ENCODE assay signal across 8 cellular contexts in the genomic region with DNA sequence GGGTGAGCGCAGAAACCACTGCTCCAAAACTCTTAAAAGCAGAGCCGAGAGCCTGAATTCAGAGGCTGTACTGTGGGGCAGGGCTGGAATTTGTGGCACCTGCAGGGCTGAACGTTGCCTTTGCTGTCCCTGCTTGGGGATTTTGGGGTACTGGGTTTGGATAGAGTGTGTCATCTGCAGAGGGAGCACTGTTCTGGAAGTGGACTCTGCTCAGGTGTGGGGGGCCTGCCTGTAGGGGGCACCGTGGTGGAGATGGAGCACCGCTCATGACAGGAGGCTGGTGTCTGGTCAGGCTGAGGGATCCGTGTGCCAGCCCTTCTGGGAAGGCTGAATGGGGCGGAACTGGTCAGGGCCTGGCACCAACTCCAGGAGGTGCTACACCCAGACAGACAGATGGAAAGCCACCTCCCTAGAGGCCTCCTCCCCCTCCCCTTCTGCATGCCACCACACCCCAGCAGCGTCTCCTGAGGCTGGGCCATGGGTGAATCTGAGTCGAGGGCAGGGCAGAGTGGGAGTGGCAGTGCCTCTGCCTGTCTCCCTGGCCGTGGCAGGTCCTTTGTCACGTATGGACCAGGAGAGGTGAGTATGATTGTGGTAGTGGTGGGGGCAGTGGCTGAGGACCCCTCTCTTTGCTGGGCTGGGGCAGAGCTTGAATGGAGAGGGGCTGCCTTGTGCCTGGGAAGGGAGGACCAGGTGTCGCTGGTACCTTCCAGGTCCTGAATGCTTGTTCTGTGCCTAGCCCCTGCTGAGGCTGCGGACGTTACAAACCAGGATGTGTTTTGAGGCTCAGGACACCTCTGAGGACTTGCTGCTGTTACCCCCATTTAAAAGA. TPM values are rescaled to one million over a fixed set of nuclear protein-coding genes. Genes with fewer than 3 reads are reported as not detected.
A peak's percentile ranks its signal among the peaks of the same experiment; 100 is the strongest.
DNase-seq lines count a peak whose midpoint lies in the region; ATAC-seq, FAIRE-seq and TF ChIP-seq lines count a peak whose summit lies in the region.
"Not testable (repeated sequence)": the region's sequence is repeated elsewhere in the genome, so short reads cannot be mapped to it uniquely, and the experiment has no call there.

No MANE protein-coding gene starts in this region.

- H4K20me1 ChIP-seq in PC-9 (ENCODE audit: insufficient read depth); GM12878 (ENCODE audit: control insufficient read depth, insufficient read depth): not testable (repeated sequence)

- FAIRE-seq in GM12878 (lab: Jason Lieb, UNC), result peak; percentile 62

- not testable (repeated sequence) for TF ChIP-seq RAD21 in GM12878 (IDR thresholded peaks at IDR 0.05; ENCODE audit: insufficient read depth, low read depth, low read length)

- not testable (repeated sequence) for H3K27ac ChIP-seq in HEK293 (ENCODE audit: extremely low read depth, low read depth, low read length); PC-9; GM12878 (ENCODE audit: control insufficient read depth, insufficient read depth)
- H3K27ac ChIP-seq in suprapubic skin, result peak overlapping the region; percentile 38

- not testable (repeated sequence) for H3F3A ChIP-seq in PC-9 (ENCODE audit: insufficient read depth, low read depth)

- H3K9me2 ChIP-seq in PC-9 (ENCODE audit: insufficient read depth), result not testable (repeated sequence)

- not testable (repeated sequence) for H3K4me3 ChIP-seq in Caco-2 (ENCODE audit: low read depth, low read length); HEK293 (ENCODE audit: low read depth, low read length); PC-9; GM12878; suprapubic skin

- H2AFZ ChIP-seq in PC-9; GM12878 (ENCODE audit: control insufficient read depth, low read depth, low read length): not testable (repeated sequence)

- TF ChIP-seq CTCF in Caco-2 (IDR thresholded peaks at IDR 0.05; ENCODE audit: insufficient read depth in 1 of 2, low read depth in 1 of 2, low read length in 1 of 2, severe bottlenecking in 1 of 2, unreplicated experiment in 1 of 2) (peak in 1 of 2 experiments; percentile 10), HEK293 (tag by site-specific recombination; IDR thresholded peaks at IDR 0.05) (0 out of 2 replicates have a peak, but pooled peaks have one; percentile 17)
- TF ChIP-seq CTCF in PC-9 (conservative IDR thresholded peaks at IDR 0.05); GM12878 (IDR thresholded peaks at IDR 0.05 in 2 of 3, conservative IDR thresholded peaks at IDR 0.05 in 1 of 3; ENCODE audit: control insufficient read depth in 2 of 3, extremely low read depth in 1 of 3, insufficient read depth in 1 of 3, low read depth in 3 of 3, low read length in 3 of 3); nephron progenitor cell (IDR thresholded peaks at IDR 0.05); suprapubic skin (IDR thresholded peaks at IDR 0.05): not testable (repeated sequence)

- not testable (repeated sequence) for H3K27me3 Mint-ChIP-seq in Caco-2 (ENCODE audit: insufficient read depth, unreplicated experiment); nephron progenitor cell (ENCODE audit: low read depth, poor library complexity)

- not testable (repeated sequence) for BruUV-seq in Caco-2 (replicated peaks; lab: Mats Ljungman, UMichigan); PC-9 (replicated peaks; lab: Mats Ljungman, UMichigan); GM12878 (replicated peaks; lab: Mats Ljungman, UMichigan)

- not testable (repeated sequence) for H3K36me3 Mint-ChIP-seq in Caco-2 (ENCODE audit: insufficient read depth, unreplicated experiment)
- peaks cover 15% of the 10 kb centered on the region for H3K36me3 Mint-ChIP-seq in nephron progenitor cell (ENCODE audit: low read depth)

- POLR2A ChIA-PET in Caco-2 (lab: Charles Lee); HEK293 (lab: Yijun Ruan, JAX); PC-9 (lab: Charles Lee; ENCODE audit: unreplicated experiment); GM12878 (lab: Charles Lee): not testable (repeated sequence)

- intact Hi-C loops in Caco-2 (cut with micrococcal nuclease; ENCODE audit: unreplicated experiment); GM12878 (cut with micrococcal nuclease; ENCODE audit: unreplicated experiment); left colon (cut with DNase I, micrococcal nuclease): not testable (repeated sequence)
- intact Hi-C loops in PC-9 (cut with micrococcal nuclease; ENCODE audit: unreplicated experiment), result loop anchor here (5.0 kb wide), 1 partner anchor 55 kb away; no protein-coding TSS in a partner anchor

- in situ Hi-C loops in GM12878 (cut with MboI), result not testable (repeated sequence)

- RAD21 ChIA-PET in GM12878 (lab: Charles Lee; ENCODE audit: unreplicated experiment), result not testable (repeated sequence)

- TF ChIP-seq EP300 in GM12878 (IDR thresholded peaks at IDR 0.05; ENCODE audit: borderline replicate concordance in 1 of 2, control insufficient read depth in 1 of 2, low read depth in 2 of 2, low read length in 2 of 2); suprapubic skin (IDR thresholded peaks at IDR 0.05): not testable (repeated sequence)

- WGBS in GM12878 (ENCODE audit: insufficient coverage, insufficient replicate concordance, low lambda C conversion rate, missing lambda C conversion rate), result 49% methylated on average over 12 of the region's 14 CpGs
- WGBS in suprapubic skin, result 64% methylated on average over 11 of the region's 14 CpGs

- H3K9me3 ChIP-seq in Caco-2; HEK293 (ENCODE audit: control insufficient read depth, insufficient read depth, low read depth, low read length); PC-9 (ENCODE audit: insufficient read depth, low read depth); GM12878 (replicated peaks; ENCODE audit: control insufficient read depth, insufficient read depth, low read length); suprapubic skin: not testable (repeated sequence)

- TF ChIP-seq POLR2A in GM12878 (IDR thresholded peaks at IDR 0.05; ENCODE audit: low read depth, low read length); suprapubic skin (IDR thresholded peaks at IDR 0.05): not testable (repeated sequence)

- not testable (repeated sequence) for H3K4me1 Mint-ChIP-seq in Caco-2 (ENCODE audit: low read depth, unreplicated experiment)
- H3K4me1 Mint-ChIP-seq in nephron progenitor cell, result peaks cover 48% of the 10 kb centered on the region

- H3K9me3 Mint-ChIP-seq in Caco-2 (ENCODE audit: unreplicated experiment); nephron progenitor cell: not testable (repeated sequence)

- CTCF ChIA-PET in Caco-2 (lab: Charles Lee), result interaction anchor here (0.6 kb wide), 1 partner anchor 57 kb away, joined by 3 read pairs; no protein-coding TSS in a partner anchor
- CTCF ChIA-PET in HEK293 (lab: Yijun Ruan, JAX); PC-9 (lab: Charles Lee); GM12878 (lab: Yijun Ruan, JAX): not testable (repeated sequence)

- peaks cover 80% of the 10 kb centered on the region for H3K79me2 ChIP-seq in PC-9 (ENCODE audit: low read depth)
- H3K79me2 ChIP-seq in GM12878 (ENCODE audit: control insufficient read depth, insufficient read depth, low read length), result not testable (repeated sequence)

- not testable (repeated sequence) for DNase-seq in Caco-2; GM12878 (ENCODE audit: low read depth, low spot score); nephron progenitor cell
- peak; percentile 26 to 61 for DNase-seq in PC-9
- peak; percentile 68 to 91 for DNase-seq in left colon
- peak in 1 of 2 donors; percentile 56 for DNase-seq in suprapubic skin (ENCODE audit: low spot score in 2 of 2)

- H3K36me3 ChIP-seq in Caco-2 (ENCODE audit: control insufficient read depth, insufficient read depth, low read length); HEK293 (ENCODE audit: control insufficient read depth in 2 of 2, insufficient read depth in 1 of 2, low read length in 2 of 2); PC-9 (ENCODE audit: low read depth); GM12878 (ENCODE audit: control insufficient read depth in 2 of 2, insufficient read depth in 2 of 2, low read length in 1 of 2); suprapubic skin: not testable (repeated sequence)

- H3K27me3 ChIP-seq in Caco-2 (replicated peaks; ENCODE audit: control insufficient read depth, insufficient read depth, low read length); PC-9 (ENCODE audit: insufficient read depth, low read depth); GM12878 (replicated peaks in 1 of 2; ENCODE audit: control insufficient read depth in 2 of 2, insufficient read depth in 2 of 2, low read length in 1 of 2); suprapubic skin: not testable (repeated sequence)

- H3K27ac Mint-ChIP-seq in Caco-2 (ENCODE audit: unreplicated experiment) (peak overlapping the region; percentile 1), nephron progenitor cell (peak overlapping the region; percentile 54)

- not testable (repeated sequence) for H3K4me3 Mint-ChIP-seq in Caco-2 (ENCODE audit: unreplicated experiment); nephron progenitor cell

- H3K9ac ChIP-seq in GM12878 (ENCODE audit: control insufficient read depth, insufficient read depth, low read length), result not testable (repeated sequence)

- peak overlapping the region; percentile 70; the same call in 1 of the 2 replicates for H3K4me2 ChIP-seq in PC-9
- not testable (repeated sequence) for H3K4me2 ChIP-seq in GM12878 (ENCODE audit: control insufficient read depth, insufficient read depth)

- SMC1A ChIA-PET in GM12878 (lab: Charles Lee; ENCODE audit: uncharacterized antibody, unreplicated experiment), result not testable (repeated sequence)

- not testable (repeated sequence) for ATAC-seq in GM12878
- ATAC-seq in esophagus mucosa (peak; percentile 86), left colon (peak; percentile 83)

- not testable (repeated sequence) for H3K4me1 ChIP-seq in Caco-2; HEK293 (ENCODE audit: control insufficient read depth, insufficient read depth, low read length); GM12878 (ENCODE audit: control insufficient read depth, insufficient read depth, low read length)
- H3K4me1 ChIP-seq in PC-9 (replicated peaks; ENCODE audit: insufficient read depth) (peaks cover 59% of the 10 kb centered on the region), suprapubic skin (peaks cover 46% of the 10 kb centered on the region)

RNA-seq across cellular contexts. Expression of gene ST3GAL4, which starts 11.6 kb away (rescaled TPM):
- total RNA-seq in Caco-2 (2022) (11.2 and 11.5 TPM in 2 replicates), PC-9 (2021) (44.1 and 46.2 TPM in 2 replicates), GM12878 (2014; rRNA removed) (7.0 and 7.5 TPM in 2 replicates), GM12878 (2014; rRNA removed; fragmentation: Illumina TruSeq; extraction: Trizol) (3.5 and 3.8 TPM in 2 replicates), GM12878 (2021) (5.4 and 5.6 TPM in 2 replicates), esophagus mucosa (54.2 TPM), left colon (100 to 1,000 TPM; 181 to 536 TPM), suprapubic skin (10 to 100 TPM; 23.6 to 30.9 (median 26.9) TPM)
- total RNA-seq in GM12878 (2013; cell fraction: nucleolus; rRNA removed), result 1.7 and 2.0 TPM in 2 replicates
- 1.7 TPM for polyA plus RNA-seq in GM12878 (2011; ENCODE audit: low read depth)
- polyA plus RNA-seq in GM12878 (2011; rRNA removed) (2.1 and 4.0 TPM in 2 replicates), GM12878 (2014; fragmentation: Illumina TruSeq; extraction: Trizol) (3.9 and 8.1 TPM in 2 replicates), GM12878 (2014; fragmentation: Nextera tagmentation; extraction: Ambion mirVana) (not detected), GM12878 (2014; rRNA removed) (5.9 TPM in 2 replicates), GM12878 (2016; fragmentation: Nextera tagmentation; extraction: Ambion mirVana) (1 to 10 TPM; 7.8 TPM)
- 5.3 and 6.4 TPM in 2 replicates for polyA plus RNA-seq in GM12878 (2011; cell fraction: cytosol; rRNA removed)
- 3.7 and 5.4 TPM in 2 replicates for polyA plus RNA-seq in GM12878 (2011; cell fraction: nucleus; rRNA removed)
- 2.5 and 3.9 TPM in 2 replicates for polyA plus RNA-seq in GM12878 (2012)
- 2.2 and 5.2 TPM in 2 replicates for polyA minus RNA-seq in GM12878 (2011; rRNA and poly(A)+ RNA removed)
- polyA minus RNA-seq in GM12878 (2011; cell fraction: cytosol; rRNA and poly(A)+ RNA removed), result 1.9 and 6.7 TPM in 2 replicates
- polyA minus RNA-seq in GM12878 (2011; cell fraction: nucleus; rRNA and poly(A)+ RNA removed), result 0.97 and 2.3 TPM in 2 replicates
